Comparison of ENCODE assay signal across 24 cellular contexts in genomic region chr6:55916188-55916587, GRCh38. TPM values are rescaled to one million over a fixed set of nuclear protein-coding genes. Genes with fewer than 3 reads are reported as not detected.
DNase-seq lines count a peak whose midpoint lies in the region; FAIRE-seq and TF ChIP-seq lines count a peak whose summit lies in the region.
"Had no signal": no experiment of that assay in that cellular context is flagged by ENCODE, and none has a peak within 500 bp of the region (broad histone marks: within the 10 kb centered on the region; RNA-seq: fewer than 3 reads in every experiment).

No MANE protein-coding gene starts in this region.

- H3K4me1 ChIP-seq in keratinocyte (ENCODE audit: control insufficient read depth, extremely low read depth, insufficient read depth, low read length) = peaks cover 15% of the 10 kb centered on the region
- H3K4me1 ChIP-seq: neural progenitor cell, tibial artery had no signal

- no peak for TF ChIP-seq CTCF in keratinocyte (optimal IDR thresholded peaks at IDR 0.05 in 1 of 3, IDR thresholded peaks at IDR 0.05 in 1 of 3, conservative IDR thresholded peaks at IDR 0.05 in 1 of 3; ENCODE audit: extremely low read depth in 1 of 3, insufficient read depth in 2 of 3, low read length in 3 of 3)

- H3K4me3 ChIP-seq in keratinocyte (ENCODE audit: control insufficient read depth in 2 of 3, extremely low read depth in 1 of 3, insufficient read depth in 2 of 3, low read depth in 1 of 3, low read length in 3 of 3) = no peak overlapping the region
- H3K4me3 ChIP-seq: A549, GM23338, neural progenitor cell, tibial artery had no signal

- no peaks in the 10 kb centered on the region for H3K9me3 ChIP-seq in keratinocyte (ENCODE audit: control insufficient read depth, low read depth, low read length)
- H3K9me3 ChIP-seq: A549, tibial artery had no signal

- peak; percentile 9 for DNase-seq in AG08395 (ENCODE audit: low spot score)
- peak; percentile 86 for DNase-seq in M059J (ENCODE audit: low read depth)
- DNase-seq in astrocyte of the hippocampus (ENCODE audit: low read depth, low spot score) = peak; percentile 67
- DNase-seq in keratinocyte (ENCODE audit: low read depth, low spot score) = no peak
- DNase-seq in activated CD4-positive, alpha-beta T cell treated with anti-CD3 and anti-CD28 coated beads for 48 hours = no peak
- no peak for DNase-seq in Kasumi-1 (lab: John Stamatoyannopoulos, UW)
- DNase-seq in HT-29 (ENCODE audit: low spot score) = no peak
- DNase-seq in substantia nigra (lab: John Stamatoyannopoulos, UW) = no peak
- DNase-seq: CD4-positive, CD25-positive, alpha-beta regulatory T cell; DMS153; effector CD4-positive, alpha-beta T cell; hypothalamus; left cardiac atrium; MV-4-11; NCI-H187 treated with DMSO at 0.1 percent for 48 hours; NCI-H446 treated with DMSO at 0.1 percent for 48 hours; retina; stimulated activated naive B cell treated with anti-CD40 and anti-IgM and Interleukin-4, amounts not matched to agents 10 μg/mL and 1 μg/mL and 100 μg/mL, for 72 hours; tibial artery had no signal

- dilution Hi-C loops in keratinocyte (cut with MboI; ENCODE audit: extremely low pct_ligation_motif_present, low sequenced_read_pairs) = no loop called here

- H4K20me1 ChIP-seq in keratinocyte (ENCODE audit: control insufficient read depth, extremely low read depth, insufficient read depth, low read length) = no peaks in the 10 kb centered on the region

- no peaks in the 10 kb centered on the region for H3K36me3 ChIP-seq in keratinocyte (ENCODE audit: control insufficient read depth in 2 of 2, extremely low read depth in 1 of 2, insufficient read depth in 2 of 2, low read length in 2 of 2)
- H3K36me3 ChIP-seq: neural progenitor cell, tibial artery had no signal

- H3K79me2 ChIP-seq in keratinocyte (ENCODE audit: control insufficient read depth, insufficient read depth, low read length) = no peaks in the 10 kb centered on the region

- H2AFZ ChIP-seq in keratinocyte (ENCODE audit: control insufficient read depth, low read length) = no peak overlapping the region
- H2AFZ ChIP-seq: GM23338, neural progenitor cell had no signal

- H3K27ac ChIP-seq in keratinocyte (ENCODE audit: control insufficient read depth, insufficient read depth, low read length) (no peak overlapping the region), substantia nigra (ENCODE audit: low read depth, low read length, poor library complexity, severe bottlenecking) (no peak overlapping the region)
- H3K27ac ChIP-seq: A549, neural progenitor cell, tibial artery had no signal

- no peaks in the 10 kb centered on the region for H3K27me3 ChIP-seq in keratinocyte (ENCODE audit: control insufficient read depth, extremely low read depth, insufficient read depth, low read length)
- H3K27me3 ChIP-seq: neural progenitor cell, tibial artery had no signal

- H3K9ac ChIP-seq in keratinocyte (ENCODE audit: control insufficient read depth, extremely low read depth, insufficient read depth, low read length) = no peak overlapping the region
- H3K9ac ChIP-seq: neural progenitor cell had no signal

- no peak overlapping the region for H3K4me2 ChIP-seq in keratinocyte (ENCODE audit: control insufficient read depth, extremely low read depth, insufficient read depth, low read depth, low read length)
- H3K4me2 ChIP-seq: A549, GM23338, neural progenitor cell had no signal

- H3K9me1 ChIP-seq in keratinocyte (ENCODE audit: control insufficient read depth, extremely low read depth, insufficient read depth, low read length) = no peaks in the 10 kb centered on the region

- FAIRE-seq in keratinocyte (lab: Jason Lieb, UNC) = peak; percentile 13
- FAIRE-seq: A549 had no signal

RNA-seq across cellular contexts. Expression of gene BMP5, which starts 40.8 kb away (rescaled TPM):
- total RNA-seq in M059J (2014; rRNA removed; shearing (Covaris generic)) = not detected in 2 replicates
- polyA plus RNA-seq in keratinocyte = not detected in 3 replicates
- not detected for polyA plus RNA-seq in keratinocyte (2011; ENCODE audit: low read depth)
- not detected in 2 replicates for polyA plus RNA-seq in keratinocyte (2011; cell fraction: cytosol; rRNA removed)
- not detected in 2 replicates for polyA plus RNA-seq in keratinocyte (2011; cell fraction: nucleus; rRNA removed)
- not detected in 2 replicates for polyA plus RNA-seq in keratinocyte (2012; ENCODE audit: low replicate concordance)
- polyA minus RNA-seq in keratinocyte = not detected in 3 replicates
- polyA minus RNA-seq in keratinocyte (2011; cell fraction: cytosol; rRNA and poly(A)+ RNA removed) = 0.38 TPM
- polyA minus RNA-seq in keratinocyte (2011; cell fraction: nucleus; rRNA and poly(A)+ RNA removed) = 0.11 TPM in 1 of 2 replicates, not detected in the other
- total RNA-seq in HT-29 (2014; rRNA removed; shearing (Covaris generic)) = not detected in 2 replicates
- total RNA-seq: activated T-helper 1 cell treated with anti-CD3 and anti-CD28 coated beads, Interleukin-12 subunit alpha, Interleukin-12 subunit beta, Interleukin-2, Interleukin-4 antibody, amounts not matched to agents 30 ng/mL and 10 ng/mL and 1 ng/mL, durations not matched to agents 14 hours and 24 hours and 36 hours; CD4-positive, CD25-positive, alpha-beta regulatory T cell; mononuclear cell had no signal
- polyA plus RNA-seq: CD4-positive, CD25-positive, alpha-beta regulatory T cell had no signal

Comparison
In these comparisons a context has a peak if more than half of its experiments do, and no peak if none do; other contexts are left out.
1. DNase-seq: peak in AG08395 (single experiment), M059J (single experiment) and astrocyte of the hippocampus (single experiment); none in keratinocyte (single experiment), activated CD4-positive, alpha-beta T cell treated with anti-CD3 and anti-CD28 coated beads for 48 hours (single experiment), Kasumi-1 (0 of 2), HT-29 (single experiment) and substantia nigra (0 of 49).